7 cellular contexts compared by ENCODE assay signal in the genomic region with DNA sequence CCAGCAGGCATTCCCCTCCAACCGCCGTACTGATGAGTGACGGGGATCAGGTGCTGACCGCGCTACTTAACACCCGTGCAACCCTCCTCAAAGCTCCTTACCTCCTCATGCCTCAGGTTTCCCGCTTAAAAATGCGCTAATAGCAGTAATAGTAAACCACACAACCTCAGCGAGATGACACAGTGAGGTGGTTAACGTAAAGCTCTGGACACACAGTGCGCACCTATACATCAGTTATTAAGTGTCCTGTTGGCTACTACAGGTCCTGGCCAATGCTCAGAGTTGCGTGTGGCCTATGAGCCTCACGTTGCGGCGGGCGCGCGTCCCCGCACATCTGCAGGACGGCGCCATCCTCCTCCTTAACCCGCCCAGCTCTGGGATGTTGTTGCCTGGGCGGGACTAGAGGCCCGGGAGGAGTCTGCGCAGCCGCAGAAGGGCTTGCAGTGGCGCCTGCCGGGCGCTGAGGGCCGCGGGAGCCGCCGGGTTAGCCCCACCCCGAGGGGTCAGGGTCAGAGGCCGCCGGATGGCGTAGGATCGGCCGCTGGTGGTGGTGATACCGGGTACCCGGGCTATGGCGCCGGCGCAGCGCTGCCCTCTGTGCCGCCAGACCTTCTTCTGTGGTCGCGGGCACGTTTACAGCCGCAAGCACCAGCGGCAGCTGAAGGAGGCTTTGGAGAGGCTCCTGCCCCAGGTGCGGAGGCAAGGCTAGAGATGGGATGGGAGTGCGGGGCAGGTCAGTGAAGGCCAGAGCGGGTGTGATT. TPM values are rescaled to one million over a fixed set of nuclear protein-coding genes. Genes with fewer than 3 reads are reported as not detected.
DNase-seq lines count a peak whose midpoint lies in the region; ATAC-seq and TF ChIP-seq lines count a peak whose summit lies in the region.

A gene with protein sequence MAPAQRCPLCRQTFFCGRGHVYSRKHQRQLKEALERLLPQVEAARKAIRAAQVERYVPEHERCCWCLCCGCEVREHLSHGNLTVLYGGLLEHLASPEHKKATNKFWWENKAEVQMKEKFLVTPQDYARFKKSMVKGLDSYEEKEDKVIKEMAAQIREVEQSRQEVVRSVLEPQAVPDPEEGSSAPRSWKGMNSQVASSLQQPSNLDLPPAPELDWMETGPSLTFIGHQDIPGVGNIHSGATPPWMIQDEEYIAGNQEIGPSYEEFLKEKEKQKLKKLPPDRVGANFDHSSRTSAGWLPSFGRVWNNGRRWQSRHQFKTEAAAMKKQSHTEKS (plus strand): TSS at position 512 of the 761 bp plus-strand sequence. CDS start 60 bp downstream, at position 572.

- no peaks in the 10 kb centered on the region for H3K9me2 ChIP-seq in hepatocyte (replicated peaks; ENCODE audit: insufficient read depth)

- H3K4me3 ChIP-seq in astrocyte of the cerebellum (ENCODE audit: low read depth, low read length) = peak within 1 kb of the TSS; percentile 66
- H3K4me3 ChIP-seq in hepatocyte = peak within 1 kb of the TSS; percentile 87

- no peak for TF ChIP-seq CTCF in astrocyte of the cerebellum (IDR thresholded peaks at IDR 0.05; ENCODE audit: low read depth, low read length, missing control alignments)
- TF ChIP-seq CTCF in hepatocyte (IDR thresholded peaks at IDR 0.05; ENCODE audit: poor library complexity) = no peak

- peaks cover 8% of the 10 kb centered on the region for H3K4me1 ChIP-seq in hepatocyte (ENCODE audit: insufficient read depth)

- H3K79me2 ChIP-seq in hepatocyte = peaks cover 39% of the 10 kb centered on the region

- H3K4me2 ChIP-seq in hepatocyte = peak within 1 kb of the TSS; percentile 92

- in situ Hi-C loops in astrocyte of the cerebellum (cut with HindIII; ENCODE audit: low sequenced_read_pairs) = no loop called here

- no peaks in the 10 kb centered on the region for H3K36me3 ChIP-seq in hepatocyte (replicated peaks; ENCODE audit: insufficient read depth, low read depth)

- peak; percentile 94 for ATAC-seq in GM18511 (IDR thresholded peaks at IDR 0.05; ENCODE audit: unreplicated experiment)
- peak; percentile 85 for ATAC-seq in HG02981 (IDR thresholded peaks at IDR 0.05; ENCODE audit: unreplicated experiment)

- no peaks in the 10 kb centered on the region for H4K20me1 ChIP-seq in hepatocyte (ENCODE audit: insufficient read depth, poor library complexity, severe bottlenecking)

- WGBS in hepatocyte (ENCODE audit: low lambda C conversion rate, missing lambda C conversion rate) = under 1% methylated on average over 53 of the region's 54 CpGs

- H3K27me3 ChIP-seq in hepatocyte = no peaks in the 10 kb centered on the region

- peak within 1 kb of the TSS; percentile 98 for H2AFZ ChIP-seq in hepatocyte

- DNase-seq in NCI-H2029 (lab: John Stamatoyannopoulos, UW) (peak; percentile 88), T-helper 9 cell (peak; percentile 95), astrocyte of the cerebellum (ENCODE audit: low read depth) (peak; percentile 45), hepatocyte (ENCODE audit: low spot score) (peak; percentile 97), retina (peak; percentile 95)

- H3K9me3 ChIP-seq in hepatocyte (ENCODE audit: low read depth) = no peaks in the 10 kb centered on the region

- H3K27ac ChIP-seq in hepatocyte = peak within 1 kb of the TSS; percentile 73

RNA-seq across cellular contexts. Expression of the gene that starts here (rescaled TPM):
- total RNA-seq in hepatocyte = 26.2 and 28.2 TPM in 2 replicates
- 22.6 and 24.5 TPM in 2 replicates for polyA plus RNA-seq in hepatocyte

Comparison
In these comparisons a context has a peak if more than half of its experiments do, and no peak if none do; other contexts are left out.
1. Peak in every context shown above with its lines: DNase-seq, ATAC-seq, H3K4me3 ChIP-seq and H3K27ac ChIP-seq.
2. DNase-seq: peak in every context shown above with its lines; median percentile 97 in hepatocyte; 95 in T-helper 9 cell; 95 in retina; 88 in NCI-H2029; 45 in astrocyte of the cerebellum.